19 cellular contexts compared by ENCODE assay signal in genomic region chr17:44859701-44860100, GRCh38. TPM values are rescaled to one million over a fixed set of nuclear protein-coding genes. Genes with fewer than 3 reads are reported as not detected.
DNase-seq lines count a peak whose midpoint lies in the region; ATAC-seq, FAIRE-seq and TF ChIP-seq lines count a peak whose summit lies in the region.
"Had no signal": no experiment of that assay in that cellular context is flagged by ENCODE, and none has a peak within 500 bp of the region (broad histone marks: within the 10 kb centered on the region; RNA-seq: fewer than 3 reads in every experiment).

No MANE protein-coding gene starts in this region.

- H3K4me2 ChIP-seq in astrocyte (ENCODE audit: low read length) (no peak overlapping the region), osteoblast (ENCODE audit: insufficient read depth, low read length) (no peak overlapping the region)

- no peak overlapping the region for H3K27ac ChIP-seq in CD4-positive, alpha-beta memory T cell (ENCODE audit: low read depth, low read length)
- H3K27ac ChIP-seq in astrocyte (ENCODE audit: low read depth, low read length) (no peak overlapping the region), osteoblast (ENCODE audit: low read depth, low read length) (no peak overlapping the region)
- H3K27ac ChIP-seq: C4-2B, HL-60 had no signal

- ATAC-seq in naive thymus-derived CD8-positive, alpha-beta T cell: no peak
- ATAC-seq: CD8-positive, alpha-beta T cell; K562 had no signal

- peaks cover 53 to 74% of the 10 kb centered on the region in 2 donors for H3K36me3 Mint-ChIP-seq in CD4-positive, alpha-beta memory T cell
- peaks cover 13% of the 10 kb centered on the region for H3K36me3 Mint-ChIP-seq in astrocyte (ENCODE audit: low read depth, unreplicated experiment)
- H3K36me3 Mint-ChIP-seq in naive thymus-derived CD8-positive, alpha-beta T cell: peaks cover 0 to 94% (median 30%) of the 10 kb centered on the region in 3 donors

- H3K4me1 ChIP-seq in CD4-positive, alpha-beta memory T cell (ENCODE audit: insufficient read depth, low read length): no peaks in the 10 kb centered on the region
- no peaks in the 10 kb centered on the region for H3K4me1 ChIP-seq in astrocyte (ENCODE audit: insufficient read depth, low read length)
- no peaks in the 10 kb centered on the region for H3K4me1 ChIP-seq in osteoblast (ENCODE audit: insufficient read depth, low read length)
- H3K4me1 ChIP-seq: BE2C had no signal

- H3K27me3 Mint-ChIP-seq in CD4-positive, alpha-beta memory T cell: no peaks in the 10 kb centered on the region
- H3K27me3 Mint-ChIP-seq in astrocyte (ENCODE audit: low read depth, unreplicated experiment): no peaks in the 10 kb centered on the region
- no peaks in the 10 kb centered on the region for H3K27me3 Mint-ChIP-seq in naive thymus-derived CD8-positive, alpha-beta T cell

- TF ChIP-seq CTCF in astrocyte (IDR thresholded peaks at IDR 0.05; ENCODE audit: insufficient read depth, low read depth, low read length) (no peak), osteoblast (IDR thresholded peaks at IDR 0.05; ENCODE audit: extremely low read depth, low read depth, low read length) (no peak)

- no peak for FAIRE-seq in astrocyte (lab: Jason Lieb, UNC)
- FAIRE-seq: A204.1, GM19239, K562 had no signal

- H3K4me3 ChIP-seq in CD4-positive, alpha-beta memory T cell (ENCODE audit: low read length in 2 of 2): no peak overlapping the region
- no peak overlapping the region for H3K4me3 ChIP-seq in astrocyte (ENCODE audit: insufficient read depth, low read depth, low read length)
- H3K4me3 ChIP-seq in osteoblast (ENCODE audit: insufficient read depth, low read length): no peak overlapping the region
- H3K4me3 ChIP-seq: K562 had no signal

- H3K4me1 Mint-ChIP-seq in CD4-positive, alpha-beta memory T cell: peaks cover 0 to 4% (median 0%) of the 10 kb centered on the region in 4 donors
- H3K4me1 Mint-ChIP-seq in astrocyte (ENCODE audit: low read depth, unreplicated experiment): no peaks in the 10 kb centered on the region
- peaks cover 0 to 4% (median 0%) of the 10 kb centered on the region in 4 donors for H3K4me1 Mint-ChIP-seq in naive thymus-derived CD8-positive, alpha-beta T cell

- CTCF ChIA-PET in CD4-positive, alpha-beta memory T cell (lab: Charles Lee; ENCODE audit: partially characterized antibody): interaction anchor here (16.3 kb wide), 1 partner anchor 84 kb away, joined by 263 read pairs; no protein-coding TSS in a partner anchor

- intact Hi-C loops in CD4-positive, alpha-beta memory T cell (cut with micrococcal nuclease): no loop called here

- H2AFZ ChIP-seq in astrocyte (ENCODE audit: low read depth, low read length) (no peak overlapping the region), osteoblast (ENCODE audit: low read length) (no peak overlapping the region)

- POLR2A ChIA-PET in CD4-positive, alpha-beta memory T cell (lab: Charles Lee; ENCODE audit: partially characterized antibody): no interaction called here
- POLR2A ChIA-PET in naive thymus-derived CD8-positive, alpha-beta T cell (lab: Charles Lee): interaction anchor here (0.7 kb wide), 1 partner anchor 302 kb away, joined by 4 read pairs; no protein-coding TSS in a partner anchor

- peaks cover 0 to 2% (median 0%) of the 10 kb centered on the region in 8 donors for H3K9me3 Mint-ChIP-seq in CD4-positive, alpha-beta memory T cell
- no peaks in the 10 kb centered on the region for H3K9me3 Mint-ChIP-seq in astrocyte (ENCODE audit: unreplicated experiment)
- H3K9me3 Mint-ChIP-seq in naive thymus-derived CD8-positive, alpha-beta T cell: no peaks in the 10 kb centered on the region
- H3K9me3 Mint-ChIP-seq: CD8-positive, alpha-beta T cell; HFFc6 had no signal

- H3K4me3 Mint-ChIP-seq in CD4-positive, alpha-beta memory T cell: no peak overlapping the region
- no peak overlapping the region for H3K4me3 Mint-ChIP-seq in astrocyte (ENCODE audit: unreplicated experiment)
- no peak overlapping the region for H3K4me3 Mint-ChIP-seq in naive thymus-derived CD8-positive, alpha-beta T cell
- H3K4me3 Mint-ChIP-seq: CD8-positive, alpha-beta T cell; HFFc6 had no signal

- no peak overlapping the region for H3K9ac ChIP-seq in astrocyte (ENCODE audit: low read length)

- H3K79me2 ChIP-seq in astrocyte (ENCODE audit: insufficient read depth, low read length) (no peaks in the 10 kb centered on the region), osteoblast (ENCODE audit: insufficient read depth, low read length) (no peaks in the 10 kb centered on the region)

- H3K27me3 ChIP-seq in CD4-positive, alpha-beta memory T cell (ENCODE audit: insufficient read depth, low read length): no peaks in the 10 kb centered on the region
- no peaks in the 10 kb centered on the region for H3K27me3 ChIP-seq in astrocyte (ENCODE audit: insufficient read depth, low read length)
- H3K27me3 ChIP-seq in osteoblast (ENCODE audit: insufficient read depth, low read length): no peaks in the 10 kb centered on the region
- H3K27me3 ChIP-seq: BE2C had no signal

- no peaks in the 10 kb centered on the region for H3K9me3 ChIP-seq in CD4-positive, alpha-beta memory T cell (ENCODE audit: control insufficient read depth in 1 of 2, low read length in 2 of 2)
- H3K9me3 ChIP-seq in astrocyte (ENCODE audit: insufficient read depth, low read depth, low read length): no peaks in the 10 kb centered on the region
- H3K9me3 ChIP-seq in osteoblast (ENCODE audit: low read depth, low read length): no peaks in the 10 kb centered on the region
- H3K9me3 ChIP-seq: BE2C had no signal

- DNase-seq in CD4-positive, alpha-beta memory T cell: no peak
- no peak for DNase-seq in astrocyte (ENCODE audit: low read depth)
- DNase-seq in osteoblast (ENCODE audit: insufficient read length, low spot score, missing footprints): peak; percentile 57
- no peak for DNase-seq in D341Med (ENCODE audit: low spot score)
- no peak for DNase-seq in naive thymus-derived CD8-positive, alpha-beta T cell
- DNase-seq: BE2C; CD8-positive, alpha-beta T cell; COR-L47; DND-41; GDM1; HCEC 1CT; HFFc6 had no signal

- peaks cover 3% of the 10 kb centered on the region for H4K20me1 ChIP-seq in astrocyte (ENCODE audit: insufficient read depth, low read length)
- H4K20me1 ChIP-seq in osteoblast (ENCODE audit: insufficient read depth, low read length): peaks cover 2% of the 10 kb centered on the region

- H3K27ac Mint-ChIP-seq in CD4-positive, alpha-beta memory T cell: peak overlapping the region in 4 of 7 donors; percentile 19 to 71 (median 47)
- H3K27ac Mint-ChIP-seq in astrocyte (ENCODE audit: unreplicated experiment): peak overlapping the region; percentile 22
- H3K27ac Mint-ChIP-seq in naive thymus-derived CD8-positive, alpha-beta T cell: no peak overlapping the region
- H3K27ac Mint-ChIP-seq: CD8-positive, alpha-beta T cell; HFFc6 had no signal

- peaks cover 84% of the 10 kb centered on the region for H3K36me3 ChIP-seq in CD4-positive, alpha-beta memory T cell (ENCODE audit: insufficient read depth, low read length)
- H3K36me3 ChIP-seq in astrocyte (ENCODE audit: insufficient read depth, low read length) (peaks cover 71% of the 10 kb centered on the region), osteoblast (ENCODE audit: insufficient read depth, low read length) (peaks cover 89% of the 10 kb centered on the region)

RNA-seq across cellular contexts. Expression of gene HIGD1B, which starts 12.0 kb away (rescaled TPM):
- not detected for total RNA-seq in CD4-positive, alpha-beta memory T cell
- polyA plus RNA-seq in CD4-positive, alpha-beta memory T cell: not detected
- total RNA-seq in astrocyte (not detected in 2 replicates), osteoblast (not detected in 2 replicates)
- not detected for total RNA-seq in naive thymus-derived CD8-positive, alpha-beta T cell
- polyA plus RNA-seq in naive thymus-derived CD8-positive, alpha-beta T cell: under 1 TPM in 2 of 3 donors, not detected in 1; 0.35 to 0.75 TPM
- total RNA-seq: CD8-positive, alpha-beta T cell; H4; HFFc6; K562 had no signal
- polyA plus RNA-seq: AG04450, K562 had no signal

RNA-seq across cellular contexts. Expression of gene GJC1, which starts 29.6 kb away (rescaled TPM):
- not detected for total RNA-seq in CD4-positive, alpha-beta memory T cell
- polyA plus RNA-seq in CD4-positive, alpha-beta memory T cell: not detected
- total RNA-seq in astrocyte: 28.0 and 38.4 TPM in 2 replicates
- 10.3 and 10.5 TPM in 2 replicates for total RNA-seq in osteoblast
- total RNA-seq in naive thymus-derived CD8-positive, alpha-beta T cell: not detected
- not detected for polyA plus RNA-seq in naive thymus-derived CD8-positive, alpha-beta T cell
- total RNA-seq: CD8-positive, alpha-beta T cell had no signal

RNA-seq across cellular contexts. Expression of gene EFTUD2, which starts 39.5 kb away (rescaled TPM):
- total RNA-seq in CD4-positive, alpha-beta memory T cell: 100 to 1,000 TPM in 1 of 2 experiments, 10 to 100 TPM in 1; 98.9 to 101 TPM
- polyA plus RNA-seq in CD4-positive, alpha-beta memory T cell: 10 to 100 TPM; 82.2 to 82.3 TPM
- total RNA-seq in astrocyte (129 and 133 TPM in 2 replicates), osteoblast (72.7 and 81.0 TPM in 2 replicates)
- total RNA-seq in naive thymus-derived CD8-positive, alpha-beta T cell: 100 to 1,000 TPM; 101 to 113 TPM
- polyA plus RNA-seq in naive thymus-derived CD8-positive, alpha-beta T cell: 10 to 100 TPM; 57.0 to 79.0 (median 68.3) TPM

RNA-seq across cellular contexts. Expression of gene GFAP, which starts 55.6 kb away (rescaled TPM):
- not detected for total RNA-seq in CD4-positive, alpha-beta memory T cell
- under 1 TPM in 1 of 2 donors, not detected in 1; 0.16 TPM for polyA plus RNA-seq in CD4-positive, alpha-beta memory T cell
- total RNA-seq in astrocyte (0.22 TPM in 1 of 2 replicates, not detected in the other), osteoblast (under 0.01 TPM in 2 replicates)
- not detected for total RNA-seq in naive thymus-derived CD8-positive, alpha-beta T cell
- polyA plus RNA-seq in naive thymus-derived CD8-positive, alpha-beta T cell: under 1 TPM in 2 of 3 donors, not detected in 1; 0.06 to 0.24 TPM
- total RNA-seq: CD8-positive, alpha-beta T cell; H4; HFFc6 had no signal

Comparison
In these comparisons a context has a peak if more than half of its experiments do, and no peak if none do; other contexts are left out.
1. H3K27ac Mint-ChIP-seq: peak in CD4-positive, alpha-beta memory T cell (4 of 7) and astrocyte (single experiment); none in naive thymus-derived CD8-positive, alpha-beta T cell (0 of 10).
2. RNA of gene GJC1, which starts 29.6 kb away (total RNA-seq): 28.0 to 38.4 TPM in astrocyte and 10.3 to 10.5 TPM in osteoblast; not detected in CD4-positive, alpha-beta memory T cell and not detected in naive thymus-derived CD8-positive, alpha-beta T cell; every median in the first group is over 10 times any median in the second.